ENCODE assay signal across 1 cellular context in the genomic region with DNA sequence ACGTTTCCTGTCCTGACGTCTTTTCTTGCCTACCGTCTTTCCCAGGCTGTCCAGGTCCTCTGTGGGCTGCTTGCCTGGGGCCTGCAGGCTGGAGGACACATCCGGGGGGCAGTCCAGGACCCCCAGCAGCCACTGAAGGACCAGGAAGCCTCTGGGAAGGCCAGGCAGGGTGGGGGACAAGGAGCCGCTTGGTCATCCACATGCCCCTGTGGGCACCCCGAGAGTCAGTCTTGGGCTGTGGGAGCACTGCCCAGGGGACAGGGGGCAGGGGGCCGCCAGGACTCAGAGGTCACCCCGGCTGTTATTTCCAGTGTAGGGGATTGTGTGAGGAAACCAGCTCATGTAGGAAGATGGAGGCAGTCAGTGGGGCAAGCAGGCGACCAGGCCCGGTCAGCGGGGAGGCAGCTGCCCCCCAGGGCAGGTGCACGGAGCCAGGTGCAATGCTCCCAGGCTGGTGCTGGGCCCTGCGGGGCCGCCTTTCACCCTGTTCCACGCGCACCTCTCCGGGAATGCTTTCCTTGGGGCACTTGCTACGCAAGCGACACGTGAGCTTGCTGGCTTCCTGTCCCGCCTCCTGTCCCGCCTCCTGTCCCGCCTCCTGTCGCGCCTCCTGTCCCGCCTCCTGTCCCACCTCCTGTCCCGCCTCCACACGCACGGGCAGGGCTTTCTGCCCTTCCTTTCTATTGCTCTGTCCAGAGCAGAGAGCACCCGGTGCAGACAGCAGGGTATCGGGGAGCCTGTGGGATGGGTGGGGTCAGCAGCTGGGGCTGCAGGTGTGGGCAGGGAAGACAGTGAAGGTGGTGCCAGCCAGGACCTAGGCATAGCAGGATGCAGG.
TF ChIP-seq lines count a peak whose summit lies in the region.

No MANE protein-coding gene starts in this region.

TF ChIP-seq in K562, 482 proteins besides CTCF, POLR2A, EP300 and RAD21 (continued from another document and continues in another):
- TF ChIP-seq, protein P1, sequence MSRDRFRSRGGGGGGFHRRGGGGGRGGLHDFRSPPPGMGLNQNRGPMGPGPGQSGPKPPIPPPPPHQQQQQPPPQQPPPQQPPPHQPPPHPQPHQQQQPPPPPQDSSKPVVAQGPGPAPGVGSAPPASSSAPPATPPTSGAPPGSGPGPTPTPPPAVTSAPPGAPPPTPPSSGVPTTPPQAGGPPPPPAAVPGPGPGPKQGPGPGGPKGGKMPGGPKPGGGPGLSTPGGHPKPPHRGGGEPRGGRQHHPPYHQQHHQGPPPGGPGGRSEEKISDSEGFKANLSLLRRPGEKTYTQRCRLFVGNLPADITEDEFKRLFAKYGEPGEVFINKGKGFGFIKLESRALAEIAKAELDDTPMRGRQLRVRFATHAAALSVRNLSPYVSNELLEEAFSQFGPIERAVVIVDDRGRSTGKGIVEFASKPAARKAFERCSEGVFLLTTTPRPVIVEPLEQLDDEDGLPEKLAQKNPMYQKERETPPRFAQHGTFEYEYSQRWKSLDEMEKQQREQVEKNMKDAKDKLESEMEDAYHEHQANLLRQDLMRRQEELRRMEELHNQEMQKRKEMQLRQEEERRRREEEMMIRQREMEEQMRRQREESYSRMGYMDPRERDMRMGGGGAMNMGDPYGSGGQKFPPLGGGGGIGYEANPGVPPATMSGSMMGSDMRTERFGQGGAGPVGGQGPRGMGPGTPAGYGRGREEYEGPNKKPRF (IDR thresholded peaks at IDR 0.05; ENCODE audit: low read depth, low read length), result no peak
- TF ChIP-seq ZBTB7A (IDR thresholded peaks at IDR 0.05; ENCODE audit: borderline replicate concordance, control insufficient read depth, low read depth, low read length) (0 out of 2 replicates have a peak, but pooled peaks have one; percentile 37), ZNF175 (CRISPR knock-in tag; IDR thresholded peaks at IDR 0.05; ENCODE audit: low read depth) (no peak), GATA2 (CRISPR knock-in tag; IDR thresholded peaks at IDR 0.05) (no peak), MCM5 (IDR thresholded peaks at IDR 0.05; ENCODE audit: low read depth) (no peak), BACH1 (tag; IDR thresholded peaks at IDR 0.05) (no peak), RAD51 (IDR thresholded peaks at IDR 0.05; ENCODE audit: borderline replicate concordance, low read depth) (peak; percentile 85), ZNF699 (CRISPR knock-in tag; IDR thresholded peaks at IDR 0.05; ENCODE audit: insufficient replicate concordance) (no peak), SRF (CRISPR knock-in tag; IDR thresholded peaks at IDR 0.05) (no peak), WHSC1 (IDR thresholded peaks at IDR 0.05; ENCODE audit: low read length) (no peak), EGR1 (conservative IDR thresholded peaks at IDR 0.05) (peak; percentile 49), CAMTA2 (CRISPR knock-in tag; conservative IDR thresholded peaks at IDR 0.05) (no peak), TCF7L2 (IDR thresholded peaks at IDR 0.05; ENCODE audit: low read depth, low read length) (no peak), MYNN (IDR thresholded peaks at IDR 0.05) (no peak), MYNN (CRISPR knock-in tag; IDR thresholded peaks at IDR 0.05) (no peak), COPS2 (conservative IDR thresholded peaks at IDR 0.05) (no peak), HDGF (IDR thresholded peaks at IDR 0.05) (no peak), PHF20 (IDR thresholded peaks at IDR 0.05; ENCODE audit: partially characterized antibody) (peak; percentile 80), SIN3A (IDR thresholded peaks at IDR 0.05; ENCODE audit: borderline replicate concordance in 2 of 2, control insufficient read depth in 1 of 2, low read depth in 2 of 2, low read length in 2 of 2) (peak in 1 of 2 experiments; percentile 49; a peak in 1 of 4 replicates), HMG20A (CRISPR knock-in tag; conservative IDR thresholded peaks at IDR 0.05) (no peak), KLF16 (IDR thresholded peaks at IDR 0.05) (no peak), GABPB1 (CRISPR knock-in tag; IDR thresholded peaks at IDR 0.05) (peak; percentile 96), TRIM24 (IDR thresholded peaks at IDR 0.05) (peak in 1 of 2 experiments; percentile 90; a peak in 2 of 4 replicates), HSF4 (CRISPR knock-in tag; IDR thresholded peaks at IDR 0.05; ENCODE audit: borderline replicate concordance) (no peak), ZNF253 (CRISPR knock-in tag; conservative IDR thresholded peaks at IDR 0.05) (no peak), ZNF165 (CRISPR knock-in tag; IDR thresholded peaks at IDR 0.05; ENCODE audit: borderline replicate concordance) (no peak), U2AF2 (optimal IDR thresholded peaks at IDR 0.05; ENCODE audit: low read depth, low read length) (no peak), POLR2B (IDR thresholded peaks at IDR 0.05; ENCODE audit: low read depth, partially characterized antibody) (peak; percentile 61), KLF6 (CRISPR knock-in tag; IDR thresholded peaks at IDR 0.05; ENCODE audit: borderline replicate concordance) (no peak), CXXC5 (CRISPR knock-in tag; IDR thresholded peaks at IDR 0.05) (peak; percentile 91), FOXK2 (conservative IDR thresholded peaks at IDR 0.05 in 1 of 2, IDR thresholded peaks at IDR 0.05 in 1 of 2; ENCODE audit: low read depth in 2 of 2) (peak; percentile 33 to 73; a peak in 2 of 4 replicates), MTA3 (IDR thresholded peaks at IDR 0.05; ENCODE audit: borderline replicate concordance) (peak; percentile 30; the same call in 1 of the 2 replicates), BRD9 (IDR thresholded peaks at IDR 0.05; ENCODE audit: low read depth, partially characterized antibody) (no peak), TEAD4 (IDR thresholded peaks at IDR 0.05; ENCODE audit: low read length) (no peak; the same call in 1 of the 2 replicates), TEAD4 (CRISPR knock-in tag; IDR thresholded peaks at IDR 0.05; ENCODE audit: borderline replicate concordance) (no peak), ZKSCAN1 (IDR thresholded peaks at IDR 0.05; ENCODE audit: low read depth, low read length) (peak; percentile 55; the same call in 1 of the 2 replicates), KLF1 (tag; IDR thresholded peaks at IDR 0.05) (no peak), MCM7 (IDR thresholded peaks at IDR 0.05) (no peak), TCF7 (IDR thresholded peaks at IDR 0.05; ENCODE audit: borderline replicate concordance) (no peak), THRAP3 (IDR thresholded peaks at IDR 0.05; ENCODE audit: borderline replicate concordance) (no peak), FOXK1 (CRISPR knock-in tag; IDR thresholded peaks at IDR 0.05; ENCODE audit: borderline replicate concordance) (no peak)
- TF ChIP-seq, protein P2, sequence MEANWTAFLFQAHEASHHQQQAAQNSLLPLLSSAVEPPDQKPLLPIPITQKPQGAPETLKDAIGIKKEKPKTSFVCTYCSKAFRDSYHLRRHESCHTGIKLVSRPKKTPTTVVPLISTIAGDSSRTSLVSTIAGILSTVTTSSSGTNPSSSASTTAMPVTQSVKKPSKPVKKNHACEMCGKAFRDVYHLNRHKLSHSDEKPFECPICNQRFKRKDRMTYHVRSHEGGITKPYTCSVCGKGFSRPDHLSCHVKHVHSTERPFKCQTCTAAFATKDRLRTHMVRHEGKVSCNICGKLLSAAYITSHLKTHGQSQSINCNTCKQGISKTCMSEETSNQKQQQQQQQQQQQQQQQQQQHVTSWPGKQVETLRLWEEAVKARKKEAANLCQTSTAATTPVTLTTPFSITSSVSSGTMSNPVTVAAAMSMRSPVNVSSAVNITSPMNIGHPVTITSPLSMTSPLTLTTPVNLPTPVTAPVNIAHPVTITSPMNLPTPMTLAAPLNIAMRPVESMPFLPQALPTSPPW (CRISPR knock-in tag; IDR thresholded peaks at IDR 0.05), result 0 out of 2 replicates have a peak, but pooled peaks have one; percentile 26
- TF ChIP-seq, protein P3, sequence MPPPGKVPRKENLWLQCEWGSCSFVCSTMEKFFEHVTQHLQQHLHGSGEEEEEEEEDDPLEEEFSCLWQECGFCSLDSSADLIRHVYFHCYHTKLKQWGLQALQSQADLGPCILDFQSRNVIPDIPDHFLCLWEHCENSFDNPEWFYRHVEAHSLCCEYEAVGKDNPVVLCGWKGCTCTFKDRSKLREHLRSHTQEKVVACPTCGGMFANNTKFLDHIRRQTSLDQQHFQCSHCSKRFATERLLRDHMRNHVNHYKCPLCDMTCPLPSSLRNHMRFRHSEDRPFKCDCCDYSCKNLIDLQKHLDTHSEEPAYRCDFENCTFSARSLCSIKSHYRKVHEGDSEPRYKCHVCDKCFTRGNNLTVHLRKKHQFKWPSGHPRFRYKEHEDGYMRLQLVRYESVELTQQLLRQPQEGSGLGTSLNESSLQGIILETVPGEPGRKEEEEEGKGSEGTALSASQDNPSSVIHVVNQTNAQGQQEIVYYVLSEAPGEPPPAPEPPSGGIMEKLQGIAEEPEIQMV (tag; conservative IDR thresholded peaks at IDR 0.05; ENCODE audit: low read depth), result no peak
- TF ChIP-seq, protein P4, sequence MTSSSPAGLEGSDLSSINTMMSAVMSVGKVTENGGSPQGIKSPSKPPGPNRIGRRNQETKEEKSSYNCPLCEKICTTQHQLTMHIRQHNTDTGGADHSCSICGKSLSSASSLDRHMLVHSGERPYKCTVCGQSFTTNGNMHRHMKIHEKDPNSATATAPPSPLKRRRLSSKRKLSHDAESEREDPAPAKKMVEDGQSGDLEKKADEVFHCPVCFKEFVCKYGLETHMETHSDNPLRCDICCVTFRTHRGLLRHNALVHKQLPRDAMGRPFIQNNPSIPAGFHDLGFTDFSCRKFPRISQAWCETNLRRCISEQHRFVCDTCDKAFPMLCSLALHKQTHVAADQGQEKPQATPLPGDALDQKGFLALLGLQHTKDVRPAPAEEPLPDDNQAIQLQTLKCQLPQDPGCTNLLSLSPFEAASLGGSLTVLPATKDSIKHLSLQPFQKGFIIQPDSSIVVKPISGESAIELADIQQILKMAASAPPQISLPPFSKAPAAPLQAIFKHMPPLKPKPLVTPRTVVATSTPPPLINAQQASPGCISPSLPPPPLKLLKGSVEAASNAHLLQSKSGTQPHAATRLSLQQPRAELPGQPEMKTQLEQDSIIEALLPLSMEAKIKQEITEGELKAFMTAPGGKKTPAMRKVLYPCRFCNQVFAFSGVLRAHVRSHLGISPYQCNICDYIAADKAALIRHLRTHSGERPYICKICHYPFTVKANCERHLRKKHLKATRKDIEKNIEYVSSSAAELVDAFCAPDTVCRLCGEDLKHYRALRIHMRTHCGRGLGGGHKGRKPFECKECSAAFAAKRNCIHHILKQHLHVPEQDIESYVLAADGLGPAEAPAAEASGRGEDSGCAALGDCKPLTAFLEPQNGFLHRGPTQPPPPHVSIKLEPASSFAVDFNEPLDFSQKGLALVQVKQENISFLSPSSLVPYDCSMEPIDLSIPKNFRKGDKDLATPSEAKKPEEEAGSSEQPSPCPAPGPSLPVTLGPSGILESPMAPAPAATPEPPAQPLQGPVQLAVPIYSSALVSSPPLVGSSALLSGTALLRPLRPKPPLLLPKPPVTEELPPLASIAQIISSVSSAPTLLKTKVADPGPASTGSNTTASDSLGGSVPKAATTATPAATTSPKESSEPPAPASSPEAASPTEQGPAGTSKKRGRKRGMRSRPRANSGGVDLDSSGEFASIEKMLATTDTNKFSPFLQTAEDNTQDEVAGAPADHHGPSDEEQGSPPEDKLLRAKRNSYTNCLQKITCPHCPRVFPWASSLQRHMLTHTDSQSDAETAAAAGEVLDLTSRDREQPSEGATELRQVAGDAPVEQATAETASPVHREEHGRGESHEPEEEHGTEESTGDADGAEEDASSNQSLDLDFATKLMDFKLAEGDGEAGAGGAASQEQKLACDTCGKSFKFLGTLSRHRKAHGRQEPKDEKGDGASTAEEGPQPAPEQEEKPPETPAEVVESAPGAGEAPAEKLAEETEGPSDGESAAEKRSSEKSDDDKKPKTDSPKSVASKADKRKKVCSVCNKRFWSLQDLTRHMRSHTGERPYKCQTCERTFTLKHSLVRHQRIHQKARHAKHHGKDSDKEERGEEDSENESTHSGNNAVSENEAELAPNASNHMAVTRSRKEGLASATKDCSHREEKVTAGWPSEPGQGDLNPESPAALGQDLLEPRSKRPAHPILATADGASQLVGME (CRISPR knock-in tag; IDR thresholded peaks at IDR 0.05), result no peak
- TF ChIP-seq, protein P5, sequence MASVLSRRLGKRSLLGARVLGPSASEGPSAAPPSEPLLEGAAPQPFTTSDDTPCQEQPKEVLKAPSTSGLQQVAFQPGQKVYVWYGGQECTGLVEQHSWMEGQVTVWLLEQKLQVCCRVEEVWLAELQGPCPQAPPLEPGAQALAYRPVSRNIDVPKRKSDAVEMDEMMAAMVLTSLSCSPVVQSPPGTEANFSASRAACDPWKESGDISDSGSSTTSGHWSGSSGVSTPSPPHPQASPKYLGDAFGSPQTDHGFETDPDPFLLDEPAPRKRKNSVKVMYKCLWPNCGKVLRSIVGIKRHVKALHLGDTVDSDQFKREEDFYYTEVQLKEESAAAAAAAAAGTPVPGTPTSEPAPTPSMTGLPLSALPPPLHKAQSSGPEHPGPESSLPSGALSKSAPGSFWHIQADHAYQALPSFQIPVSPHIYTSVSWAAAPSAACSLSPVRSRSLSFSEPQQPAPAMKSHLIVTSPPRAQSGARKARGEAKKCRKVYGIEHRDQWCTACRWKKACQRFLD (CRISPR knock-in tag; IDR thresholded peaks at IDR 0.05), result no peak
- TF ChIP-seq, protein P6, sequence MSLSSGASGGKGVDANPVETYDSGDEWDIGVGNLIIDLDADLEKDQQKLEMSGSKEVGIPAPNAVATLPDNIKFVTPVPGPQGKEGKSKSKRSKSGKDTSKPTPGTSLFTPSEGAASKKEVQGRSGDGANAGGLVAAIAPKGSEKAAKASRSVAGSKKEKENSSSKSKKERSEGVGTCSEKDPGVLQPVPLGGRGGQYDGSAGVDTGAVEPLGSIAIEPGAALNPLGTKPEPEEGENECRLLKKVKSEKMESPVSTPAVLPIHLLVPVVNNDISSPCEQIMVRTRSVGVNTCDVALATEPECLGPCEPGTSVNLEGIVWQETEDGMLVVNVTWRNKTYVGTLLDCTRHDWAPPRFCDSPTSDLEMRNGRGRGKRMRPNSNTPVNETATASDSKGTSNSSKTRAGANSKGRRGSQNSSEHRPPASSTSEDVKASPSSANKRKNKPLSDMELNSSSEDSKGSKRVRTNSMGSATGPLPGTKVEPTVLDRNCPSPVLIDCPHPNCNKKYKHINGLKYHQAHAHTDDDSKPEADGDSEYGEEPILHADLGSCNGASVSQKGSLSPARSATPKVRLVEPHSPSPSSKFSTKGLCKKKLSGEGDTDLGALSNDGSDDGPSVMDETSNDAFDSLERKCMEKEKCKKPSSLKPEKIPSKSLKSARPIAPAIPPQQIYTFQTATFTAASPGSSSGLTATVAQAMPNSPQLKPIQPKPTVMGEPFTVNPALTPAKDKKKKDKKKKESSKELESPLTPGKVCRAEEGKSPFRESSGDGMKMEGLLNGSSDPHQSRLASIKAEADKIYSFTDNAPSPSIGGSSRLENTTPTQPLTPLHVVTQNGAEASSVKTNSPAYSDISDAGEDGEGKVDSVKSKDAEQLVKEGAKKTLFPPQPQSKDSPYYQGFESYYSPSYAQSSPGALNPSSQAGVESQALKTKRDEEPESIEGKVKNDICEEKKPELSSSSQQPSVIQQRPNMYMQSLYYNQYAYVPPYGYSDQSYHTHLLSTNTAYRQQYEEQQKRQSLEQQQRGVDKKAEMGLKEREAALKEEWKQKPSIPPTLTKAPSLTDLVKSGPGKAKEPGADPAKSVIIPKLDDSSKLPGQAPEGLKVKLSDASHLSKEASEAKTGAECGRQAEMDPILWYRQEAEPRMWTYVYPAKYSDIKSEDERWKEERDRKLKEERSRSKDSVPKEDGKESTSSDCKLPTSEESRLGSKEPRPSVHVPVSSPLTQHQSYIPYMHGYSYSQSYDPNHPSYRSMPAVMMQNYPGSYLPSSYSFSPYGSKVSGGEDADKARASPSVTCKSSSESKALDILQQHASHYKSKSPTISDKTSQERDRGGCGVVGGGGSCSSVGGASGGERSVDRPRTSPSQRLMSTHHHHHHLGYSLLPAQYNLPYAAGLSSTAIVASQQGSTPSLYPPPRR (CRISPR knock-in tag; IDR thresholded peaks at IDR 0.05; ENCODE audit: borderline replicate concordance), result no peak
- TF ChIP-seq, protein P7, sequence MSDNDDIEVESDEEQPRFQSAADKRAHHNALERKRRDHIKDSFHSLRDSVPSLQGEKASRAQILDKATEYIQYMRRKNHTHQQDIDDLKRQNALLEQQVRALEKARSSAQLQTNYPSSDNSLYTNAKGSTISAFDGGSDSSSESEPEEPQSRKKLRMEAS (CRISPR knock-in tag; IDR thresholded peaks at IDR 0.05), result peak; percentile 96
